Comparison of ENCODE assay signal across 12 cellular contexts in genomic region chr14:90645842-90646443, GRCh38.
DNase-seq lines count a peak whose midpoint lies in the region; ATAC-seq, FAIRE-seq and TF ChIP-seq lines count a peak whose summit lies in the region.
"Had no signal": no experiment of that assay in that cellular context is flagged by ENCODE, and none has a peak within 500 bp of the region (broad histone marks: within the 10 kb centered on the region; RNA-seq: fewer than 3 reads in every experiment).

No MANE protein-coding gene starts in this region.

- H3K27me3 ChIP-seq in HepG2 (ENCODE audit: control insufficient read depth in 1 of 2, insufficient read depth in 2 of 2, low read length in 2 of 2) (no peaks in the 10 kb centered on the region), right lobe of liver (no peaks in the 10 kb centered on the region)
- H3K27me3 ChIP-seq: uterus had no signal

- DNase-seq in HepG2 (ENCODE audit: low spot score) (peak; percentile 32), right lobe of liver (no peak), astrocyte of the spinal cord (ENCODE audit: low read depth, low spot score) (peak; percentile 47), kidney glomerular epithelial cell (lab: John Stamatoyannopoulos, UW) (peak; percentile 78), NCI-H1092 treated with DMSO at 0.1 percent for 48 hours (lab: John Stamatoyannopoulos, UW) (no peak), hippocampal formation (lab: John Stamatoyannopoulos, UW) (no peak)
- no peak for DNase-seq in effector CD4-positive, alpha-beta T cell
- DNase-seq in activated CD4-positive, alpha-beta T cell treated with anti-CD3 and anti-CD28 coated beads, Interleukin-2, amount 50 U/mL, for 48 hours = no peak
- DNase-seq: NCI-H446, uterus had no signal

- no peak overlapping the region for H2AFZ ChIP-seq in HepG2 (ENCODE audit: low read length)

- no peak for TF ChIP-seq RAD21 in HepG2 (CRISPR knock-in tag; IDR thresholded peaks at IDR 0.05)

- no peaks in the 10 kb centered on the region for H3K79me2 ChIP-seq in HepG2 (ENCODE audit: insufficient read depth, low read length)

- no peak for TF ChIP-seq EP300 in HepG2 (IDR thresholded peaks at IDR 0.05; ENCODE audit: low read depth in 2 of 2, low read length in 2 of 2)
- TF ChIP-seq EP300 in HepG2 (CRISPR knock-in tag; IDR thresholded peaks at IDR 0.05; ENCODE audit: borderline replicate concordance) = no peak

- FAIRE-seq in HepG2 (lab: Jason Lieb, UNC) = no peak
- FAIRE-seq: GM19239 had no signal

- CTCF ChIA-PET in HepG2 (lab: Yijun Ruan, JAX; ENCODE audit: low intra/inter-chr PET ratio, low total read pairs) = no interaction called here

- WGBS in HepG2 (ENCODE audit: low lambda C conversion rate) = 95% methylated on average over 4 of the region's 6 CpGs
- 94% methylated on average over 2 of the region's 6 CpGs for WGBS in right lobe of liver (ENCODE audit: insufficient coverage, low coverage, low lambda C conversion rate, missing lambda C conversion rate)

- peak; percentile 49; the same call in 1 of the 3 replicates for ATAC-seq in HepG2
- ATAC-seq in right lobe of liver = no peak
- ATAC-seq: natural killer cell treated with Interleukin-12 subunit alpha and Interleukin-12 subunit beta and Interleukin-15 and Interleukin-18, amount 100 ng/mL, for 72 hours had no signal

- in situ Hi-C loops in HepG2 (cut with HindIII; ENCODE audit: extremely low pct_ligation_motif_present, low pct_unique_long_range_greater_than_20kb) = no loop called here
- in situ Hi-C loops in astrocyte of the spinal cord (cut with HindIII; ENCODE audit: low sequenced_read_pairs) = no loop called here

- H3K9me3 ChIP-seq in HepG2 (ENCODE audit: low read length) (no peaks in the 10 kb centered on the region), right lobe of liver (no peaks in the 10 kb centered on the region)
- H3K9me3 ChIP-seq: uterus had no signal

- H3K9ac ChIP-seq in HepG2 (ENCODE audit: insufficient read depth, low read depth, low read length) = no peak overlapping the region

- TF ChIP-seq POLR2A in HepG2 (IDR thresholded peaks at IDR 0.05; ENCODE audit: insufficient read depth in 1 of 2, low read depth in 2 of 2, low read length in 2 of 2) (no peak), right lobe of liver (IDR thresholded peaks at IDR 0.05) (no peak)

- peaks cover 44% of the 10 kb centered on the region for H3K4me1 ChIP-seq in HepG2 (ENCODE audit: insufficient read depth, low read length)
- H3K4me1 ChIP-seq in right lobe of liver = no peaks in the 10 kb centered on the region
- H3K4me1 ChIP-seq: uterus had no signal

- no peak overlapping the region for H3K4me2 ChIP-seq in HepG2 (ENCODE audit: low read depth, low read length)

- H3K36me3 ChIP-seq in HepG2 (replicated peaks in 1 of 2; ENCODE audit: control insufficient read depth in 1 of 2, insufficient read depth in 2 of 2, low read length in 2 of 2) (no peaks in the 10 kb centered on the region), right lobe of liver (peaks cover 0 to 8% (median 0%) of the 10 kb centered on the region in 4 donors)
- H3K36me3 ChIP-seq: uterus had no signal

- H3K4me3 ChIP-seq in HepG2 (replicated peaks in 1 of 3; ENCODE audit: insufficient read depth in 1 of 3, low read depth in 2 of 3, low read length in 3 of 3) = no peak overlapping the region
- no peak overlapping the region for H3K4me3 ChIP-seq in right lobe of liver
- no peak overlapping the region for H3K4me3 ChIP-seq in astrocyte of the spinal cord (ENCODE audit: low read depth, low read length)
- H3K4me3 ChIP-seq: uterus had no signal

- TF ChIP-seq CTCF in HepG2 (CRISPR knock-in tag; IDR thresholded peaks at IDR 0.05) (no peak), right lobe of liver (IDR thresholded peaks at IDR 0.05) (no peak), astrocyte of the spinal cord (IDR thresholded peaks at IDR 0.05; ENCODE audit: low read depth, low read length) (no peak)

- POLR2A ChIA-PET in HepG2 (lab: Yijun Ruan, JAX) = no interaction called here

- no TSS peak for BruUV-seq in HepG2 (replicated peaks; lab: Mats Ljungman, UMichigan)

- no peaks in the 10 kb centered on the region for H4K20me1 ChIP-seq in HepG2 (ENCODE audit: insufficient read depth, low read length)

- H3K27ac ChIP-seq in HepG2 (ENCODE audit: extremely low read length, insufficient read depth, low read length) (no peak overlapping the region), right lobe of liver (no peak overlapping the region)

- intact Hi-C loops in HepG2 (cut with micrococcal nuclease; ENCODE audit: unreplicated experiment) = no loop called here
- intact Hi-C loops in right lobe of liver (cut with DNase I) = no loop called here

TF ChIP-seq in HepG2, 621 proteins besides CTCF, POLR2A, EP300 and RAD21:
- TF ChIP-seq RARA (CRISPR knock-in tag; IDR thresholded peaks at IDR 0.05) = peak; percentile 65
- peak; percentile 62 for TF ChIP-seq FOSL2 (CRISPR knock-in tag; IDR thresholded peaks at IDR 0.05)
- peak; percentile 36 for TF ChIP-seq TEAD3 (CRISPR knock-in tag; optimal IDR thresholded peaks at IDR 0.05; ENCODE audit: borderline replicate concordance)
- TF ChIP-seq ZNF17 (CRISPR knock-in tag; IDR thresholded peaks at IDR 0.05) = no peak

Comparison
In these comparisons a context has a peak if more than half of its experiments do, and no peak if none do; other contexts are left out.
1. DNase-seq: peak in HepG2 (single experiment), astrocyte of the spinal cord (single experiment) and kidney glomerular epithelial cell (single experiment); none in right lobe of liver (0 of 3), NCI-H1092 treated with DMSO at 0.1 percent for 48 hours (single experiment), effector CD4-positive, alpha-beta T cell (single experiment), hippocampal formation (0 of 2) and activated CD4-positive, alpha-beta T cell treated with anti-CD3 and anti-CD28 coated beads, Interleukin-2, amount 50 U/mL, for 48 hours (0 of 2).